Comparison of ENCODE assay signal across 23 cellular contexts in genomic region chr10:48536226-48536500, GRCh38.
DNase-seq lines count a peak whose midpoint lies in the region; ATAC-seq, FAIRE-seq and TF ChIP-seq lines count a peak whose summit lies in the region.
"Had no signal": no experiment of that assay in that cellular context is flagged by ENCODE, and none has a peak within 500 bp of the region (broad histone marks: within the 10 kb centered on the region; RNA-seq: fewer than 3 reads in every experiment).

No MANE protein-coding gene starts in this region.

- H3K14ac ChIP-seq in IMR-90 (replicated peaks; ENCODE audit: low read depth, low read length) (no peak overlapping the region), neuronal stem cell (ENCODE audit: low read length) (no peak overlapping the region)

- H3K79me1 ChIP-seq in IMR-90 (ENCODE audit: low read depth in 1 of 2, low read length in 2 of 2) (peaks cover 6 to 69% of the 10 kb centered on the region in 2 experiments; a peak in 3 of 4 replicates), neuronal stem cell (ENCODE audit: low read depth, low read length) (no peaks in the 10 kb centered on the region)

- CTCF ChIA-PET in IMR-90 (lab: Yijun Ruan, JAX), result no interaction called here
- CTCF ChIA-PET in CD8-positive, alpha-beta memory T cell (lab: Charles Lee), result no interaction called here

- in situ Hi-C loops in IMR-90 (cut with MboI; ENCODE audit: low sequenced_read_pairs), result no loop called here

- H3K9me3 ChIP-seq in BLaER1, result no peaks in the 10 kb centered on the region
- H3K9me3 ChIP-seq in BLaER1 treated with 17β-estradiol and CSF1 and Interleukin-3, amounts not matched to agents 10 nM and 100 nM (replicated peaks in 1 of 11), result peaks cover 0 to 14% (median 0%) of the 10 kb centered on the region in 11 experiments; a peak in 1 of 22 replicates
- H3K9me3 ChIP-seq in IMR-90 (ENCODE audit: control insufficient read depth, insufficient read depth, low read length), result no peaks in the 10 kb centered on the region
- H3K9me3 ChIP-seq in neuronal stem cell (replicated peaks in 1 of 2; ENCODE audit: control insufficient read depth in 2 of 2, insufficient read depth in 1 of 2, low read depth in 1 of 2, low read length in 2 of 2), result no peaks in the 10 kb centered on the region
- no peaks in the 10 kb centered on the region for H3K9me3 ChIP-seq in CD8-positive, alpha-beta memory T cell (ENCODE audit: low read length)
- H3K9me3 ChIP-seq: SJCRH30 had no signal

- no peak for TF ChIP-seq POLR2A in IMR-90 (IDR thresholded peaks at IDR 0.05; ENCODE audit: low read depth, low read length)

- H2BK20ac ChIP-seq in IMR-90 (ENCODE audit: low read depth, low read length), result no peak overlapping the region

- no peak overlapping the region for H3K27ac Mint-ChIP-seq in CD8-positive, alpha-beta memory T cell
- H3K27ac Mint-ChIP-seq: CD4-positive, alpha-beta memory T cell had no signal

- no peaks in the 10 kb centered on the region for H3K4me1 Mint-ChIP-seq in CD8-positive, alpha-beta memory T cell
- H3K4me1 Mint-ChIP-seq: CD4-positive, alpha-beta memory T cell had no signal

- FAIRE-seq in urothelium cell line (lab: Jason Lieb, UNC), result no peak
- FAIRE-seq: GM18507, H54, HepG2 had no signal

- peaks cover 4 to 7% of the 10 kb centered on the region in 2 donors for H3K27me3 Mint-ChIP-seq in CD8-positive, alpha-beta memory T cell

- dilution Hi-C loops in IMR-90 (cut with HindIII; ENCODE audit: low sequenced_read_pairs, unreplicated experiment), result no loop called here

- H2AK9ac ChIP-seq in IMR-90 (replicated peaks; ENCODE audit: low read depth, low read length, poor library complexity), result no peak overlapping the region

- no peak for ATAC-seq in IMR-90 (ENCODE audit: low read depth)
- ATAC-seq in GM19351 (IDR thresholded peaks at IDR 0.05; ENCODE audit: unreplicated experiment), result no peak

- TF ChIP-seq CTCF in IMR-90 (conservative IDR thresholded peaks at IDR 0.05; ENCODE audit: low read depth, low read length), result no peak

- intact Hi-C loops in IMR-90 (cut with micrococcal nuclease), result no loop called here

- no peak overlapping the region for H3K4me3 Mint-ChIP-seq in CD8-positive, alpha-beta memory T cell
- H3K4me3 Mint-ChIP-seq: CD4-positive, alpha-beta memory T cell had no signal

- no peak overlapping the region for H3K27ac ChIP-seq in BLaER1
- H3K27ac ChIP-seq in BLaER1 treated with 17β-estradiol and CSF1 and Interleukin-3, amounts not matched to agents 10 nM and 100 nM, result no peak overlapping the region
- H3K27ac ChIP-seq in IMR-90 (ENCODE audit: insufficient read depth, low read length), result no peak overlapping the region
- no peak overlapping the region for H3K27ac ChIP-seq in neuronal stem cell (replicated peaks; ENCODE audit: low read length)
- H3K27ac ChIP-seq in CD8-positive, alpha-beta memory T cell (ENCODE audit: low read depth, low read length), result no peak overlapping the region
- H3K27ac ChIP-seq: SJCRH30 had no signal

- peak overlapping the region; percentile 43 for H2AFZ ChIP-seq in IMR-90 (replicated peaks; ENCODE audit: low read length, poor library complexity)
- no peak overlapping the region for H2AFZ ChIP-seq in neuronal stem cell (ENCODE audit: low read length)

- H3K56ac ChIP-seq in IMR-90 (ENCODE audit: extremely low read depth, insufficient read depth, low read length), result no peak overlapping the region

- H2BK5ac ChIP-seq in IMR-90 (ENCODE audit: low read depth, low read length, poor library complexity, severe bottlenecking) (no peak overlapping the region), neuronal stem cell (ENCODE audit: low read length) (peak overlapping the region; percentile 35)

- peaks cover 8% of the 10 kb centered on the region; the same call in 1 of the 2 replicates for H3K9me1 ChIP-seq in IMR-90 (ENCODE audit: insufficient read depth, low read length)

- no peak overlapping the region for H3K23ac ChIP-seq in IMR-90 (ENCODE audit: low read depth, low read length)
- H3K23ac ChIP-seq in neuronal stem cell (ENCODE audit: low read depth, low read length, poor library complexity), result no peak overlapping the region

- H4K91ac ChIP-seq in IMR-90 (ENCODE audit: insufficient read depth, low read depth, low read length), result no peak overlapping the region
- H4K91ac ChIP-seq in neuronal stem cell (ENCODE audit: low read depth, low read length, poor library complexity), result no peak overlapping the region

- no peaks in the 10 kb centered on the region for H3K27me3 ChIP-seq in BLaER1
- H3K27me3 ChIP-seq in BLaER1 treated with 17β-estradiol and CSF1 and Interleukin-3, amounts not matched to agents 10 nM and 100 nM, result no peaks in the 10 kb centered on the region
- H3K27me3 ChIP-seq in IMR-90 (ENCODE audit: control insufficient read depth, insufficient read depth, low read length), result no peaks in the 10 kb centered on the region
- no peaks in the 10 kb centered on the region for H3K27me3 ChIP-seq in neuronal stem cell (ENCODE audit: control insufficient read depth in 3 of 3, insufficient read depth in 3 of 3, low read depth in 1 of 3, low read length in 3 of 3)
- H3K27me3 ChIP-seq in CD8-positive, alpha-beta memory T cell (ENCODE audit: insufficient read depth, low read length, poor library complexity, severe bottlenecking), result no peaks in the 10 kb centered on the region
- H3K27me3 ChIP-seq: SJCRH30 had no signal

- H3K36me3 ChIP-seq in BLaER1 (no peaks in the 10 kb centered on the region), IMR-90 (ENCODE audit: control insufficient read depth, insufficient read depth, low read length) (peaks cover 5% of the 10 kb centered on the region; the same call in 1 of the 2 replicates), neuronal stem cell (replicated peaks in 1 of 2; ENCODE audit: control insufficient read depth in 2 of 2, insufficient read depth in 2 of 2, low read length in 2 of 2) (no peaks in the 10 kb centered on the region)
- peaks cover 0 to 33% (median 0%) of the 10 kb centered on the region in 11 experiments; a peak in 3 of 22 replicates for H3K36me3 ChIP-seq in BLaER1 treated with 17β-estradiol and CSF1 and Interleukin-3, amounts not matched to agents 10 nM and 100 nM
- H3K36me3 ChIP-seq in CD8-positive, alpha-beta memory T cell (ENCODE audit: insufficient read depth, low read length), result no peaks in the 10 kb centered on the region
- H3K36me3 ChIP-seq: SJCRH30 had no signal

- H3K4ac ChIP-seq in IMR-90 (ENCODE audit: low read depth, low read length), result no peak overlapping the region
- H3K4ac ChIP-seq in neuronal stem cell (ENCODE audit: low read length), result no peak overlapping the region

- H2BK120ac ChIP-seq in IMR-90 (ENCODE audit: low read depth, low read length) (no peak overlapping the region), neuronal stem cell (ENCODE audit: low read depth, low read length) (no peak overlapping the region)

- H3K36me3 Mint-ChIP-seq in CD8-positive, alpha-beta memory T cell, result no peaks in the 10 kb centered on the region
- H3K36me3 Mint-ChIP-seq: CD4-positive, alpha-beta memory T cell had no signal

- H3K4me2 ChIP-seq in BLaER1 (peak overlapping the region; percentile 49), IMR-90 (ENCODE audit: low read depth, low read length) (no peak overlapping the region), neuronal stem cell (ENCODE audit: insufficient read depth, low read length, poor library complexity, severe bottlenecking) (no peak overlapping the region)
- peak overlapping the region in 6 of 11 experiments; percentile 3 to 41 (median 22); a peak in 7 of 22 replicates for H3K4me2 ChIP-seq in BLaER1 treated with 17β-estradiol and CSF1 and Interleukin-3, amounts not matched to agents 10 nM and 100 nM

- BruUV-seq in IMR-90 (replicated peaks; lab: Mats Ljungman, UMichigan), result no TSS peak

- TF ChIP-seq RAD21 in IMR-90 (IDR thresholded peaks at IDR 0.05; ENCODE audit: low read length), result no peak

- H4K8ac ChIP-seq in IMR-90 (ENCODE audit: low read depth in 2 of 2, low read length in 2 of 2) (no peak overlapping the region), neuronal stem cell (ENCODE audit: low read depth, low read length) (no peak overlapping the region)

- no peak overlapping the region for H3K4me3 ChIP-seq in BLaER1
- no peak overlapping the region for H3K4me3 ChIP-seq in BLaER1 treated with 17β-estradiol and CSF1 and Interleukin-3, amounts not matched to agents 10 nM and 100 nM
- H3K4me3 ChIP-seq in IMR-90 (ENCODE audit: insufficient read depth, low read depth, low read length), result no peak overlapping the region
- H3K4me3 ChIP-seq in neuronal stem cell (ENCODE audit: low read length in 2 of 2), result no peak overlapping the region
- H3K4me3 ChIP-seq in CD8-positive, alpha-beta memory T cell (ENCODE audit: low read length), result no peak overlapping the region
- H3K4me3 ChIP-seq: SJCRH30 had no signal

- H4K5ac ChIP-seq in IMR-90 (ENCODE audit: low read depth, low read length), result no peak overlapping the region

- H3K9ac ChIP-seq in BLaER1 (no peak overlapping the region), IMR-90 (ENCODE audit: low read depth, low read length) (no peak overlapping the region), neuronal stem cell (ENCODE audit: low read depth, low read length, poor library complexity) (no peak overlapping the region)
- H3K9ac ChIP-seq in BLaER1 treated with 17β-estradiol and CSF1 and Interleukin-3, amounts not matched to agents 10 nM and 100 nM, result no peak overlapping the region

- H3K18ac ChIP-seq in IMR-90 (ENCODE audit: low read depth, low read length) (no peak overlapping the region), neuronal stem cell (ENCODE audit: low read length) (no peak overlapping the region)

- DNase-seq in IMR-90, result no peak
- no peak for DNase-seq in neuronal stem cell (ENCODE audit: low spot score)
- DNase-seq in CD8-positive, alpha-beta memory T cell, result no peak
- DNase-seq in urothelium cell line (ENCODE audit: low spot score), result no peak
- DNase-seq: Calu3; CD4-positive, alpha-beta memory T cell; GDM1; KBM-7; MM.1S; NCI-H1092; NCI-H1436 treated with DMSO at 0.1 percent for 48 hours; NCI-H1930; NCI-H2227 treated with DMSO at 0.1 percent for 48 hours; NCI-H510A; NCI-H774; NK-92 treated with Interleukin-12 subunit alpha and Interleukin-12 subunit beta, amount 100 ng/mL, for 24 hours; SJCRH30 had no signal

- no peaks in the 10 kb centered on the region for H4K20me1 ChIP-seq in BLaER1
- H4K20me1 ChIP-seq in BLaER1 treated with 17β-estradiol and CSF1 and Interleukin-3, amounts not matched to agents 10 nM and 100 nM, result no peaks in the 10 kb centered on the region; a peak in 1 of 22 replicates
- H4K20me1 ChIP-seq in IMR-90 (ENCODE audit: insufficient read depth, low read length), result no peaks in the 10 kb centered on the region

- H2BK15ac ChIP-seq in IMR-90 (ENCODE audit: low read depth, low read length), result no peak overlapping the region
- no peak overlapping the region for H2BK15ac ChIP-seq in neuronal stem cell (ENCODE audit: low read length)

- no peak overlapping the region for H2BK12ac ChIP-seq in neuronal stem cell (ENCODE audit: low read length)

- H3K9me3 Mint-ChIP-seq in CD8-positive, alpha-beta memory T cell, result peaks cover 0 to 8% (median 0%) of the 10 kb centered on the region in 5 donors
- H3K9me3 Mint-ChIP-seq: CD4-positive, alpha-beta memory T cell had no signal

- POLR2A ChIA-PET in IMR-90 (lab: Charles Lee; ENCODE audit: unreplicated experiment), result no interaction called here
- POLR2A ChIA-PET in CD8-positive, alpha-beta memory T cell (lab: Charles Lee), result no interaction called here

- H2AK5ac ChIP-seq in IMR-90 (ENCODE audit: low read depth, low read length), result no peak overlapping the region
- H2AK5ac ChIP-seq in neuronal stem cell (ENCODE audit: low read depth, low read length), result no peak overlapping the region

- WGBS in IMR-90 (ENCODE audit: extremely low coverage in 2 of 2, insufficient read length in 1 of 2), 2 experiments, result 100% methylated on average over 1 of the region's 2 CpGs; no CpG with 5 or more reads in 1 of the 2 experiments
- no CpG with 5 or more reads among the region's 2 CpGs for WGBS in neuronal stem cell (ENCODE audit: extremely low coverage in 2 of 2, insufficient read length in 2 of 2, insufficient replicate concordance in 1 of 2), 2 donors

- H3K4me1 ChIP-seq in BLaER1 (peaks cover 19% of the 10 kb centered on the region), IMR-90 (ENCODE audit: control insufficient read depth, insufficient read depth, low read length) (peaks cover 1% of the 10 kb centered on the region; the same call in 1 of the 2 replicates), neuronal stem cell (ENCODE audit: control insufficient read depth in 2 of 2, insufficient read depth in 1 of 2, low read depth in 1 of 2, low read length in 2 of 2) (peaks cover 0 to 6% of the 10 kb centered on the region in 2 donors)
- peaks cover 0 to 19% (median 13%) of the 10 kb centered on the region in 10 experiments; a peak in 13 of 20 replicates for H3K4me1 ChIP-seq in BLaER1 treated with 17β-estradiol and CSF1 and Interleukin-3, amounts not matched to agents 10 nM and 100 nM
- no peaks in the 10 kb centered on the region for H3K4me1 ChIP-seq in CD8-positive, alpha-beta memory T cell (ENCODE audit: insufficient read depth, low read length)

Comparison
In these comparisons a context has a peak if more than half of its experiments do, and no peak if none do; other contexts are left out.
1. H3K4me2 ChIP-seq: peak in BLaER1 (single experiment) and BLaER1 treated with 17β-estradiol and CSF1 and Interleukin-3, amounts not matched to agents 10 nM and 100 nM (6 of 11); none in IMR-90 (single experiment) and neuronal stem cell (single experiment).